ENCODE assay signal across 10 cellular contexts in the genomic region with DNA sequence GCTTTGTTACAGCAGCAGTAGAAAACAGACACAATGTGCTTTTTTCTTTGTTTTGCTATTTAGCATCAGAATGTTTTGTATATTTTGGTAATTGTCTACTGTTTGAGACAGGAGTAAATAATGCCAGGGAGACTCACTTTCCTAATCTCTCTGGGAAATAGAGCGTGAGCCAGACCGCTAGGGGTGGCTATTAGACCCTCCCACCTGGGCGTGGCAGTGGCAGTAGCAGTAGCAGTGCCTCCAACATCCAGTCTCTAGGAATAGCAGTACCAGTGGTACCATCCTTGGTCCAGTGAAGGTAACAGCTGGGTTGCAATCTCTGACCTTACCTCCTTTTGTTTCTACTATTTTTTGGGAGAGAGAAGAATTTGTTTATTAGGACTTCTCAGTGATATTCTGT.
DNase-seq lines count a peak whose midpoint lies in the region; ATAC-seq and TF ChIP-seq lines count a peak whose summit lies in the region.
"Had no signal": no experiment of that assay in that cellular context is flagged by ENCODE, and none has a peak within 500 bp of the region (broad histone marks: within the 10 kb centered on the region; RNA-seq: fewer than 3 reads in every experiment).

No MANE protein-coding gene starts in this region.

- H2AFZ ChIP-seq in trophoblast cell (ENCODE audit: insufficient read depth, low read length, poor library complexity), result no peak overlapping the region

- no peak overlapping the region for H4K12ac ChIP-seq in trophoblast cell (ENCODE audit: low read depth, low read length)

- POLR2A ChIA-PET in CD8-positive, alpha-beta memory T cell (lab: Charles Lee), result no interaction called here

- no peaks in the 10 kb centered on the region for H3K79me1 ChIP-seq in trophoblast cell (ENCODE audit: low read length)

- H3K4me1 Mint-ChIP-seq in endodermal cell, result no peaks in the 10 kb centered on the region
- no peaks in the 10 kb centered on the region for H3K4me1 Mint-ChIP-seq in CD8-positive, alpha-beta memory T cell

- no peak overlapping the region for H4K91ac ChIP-seq in trophoblast cell (ENCODE audit: low read depth, low read length)

- H3K27me3 Mint-ChIP-seq in endodermal cell (ENCODE audit: insufficient read depth), result no peaks in the 10 kb centered on the region
- H3K27me3 Mint-ChIP-seq in CD8-positive, alpha-beta memory T cell, result no peaks in the 10 kb centered on the region

- no peaks in the 10 kb centered on the region for H3K36me3 ChIP-seq in endodermal cell (ENCODE audit: control insufficient read depth, insufficient read depth, low read length)
- no peaks in the 10 kb centered on the region for H3K36me3 ChIP-seq in trophoblast cell (ENCODE audit: control insufficient read depth in 1 of 2, insufficient read depth in 2 of 2, low read length in 2 of 2)
- H3K36me3 ChIP-seq in CD8-positive, alpha-beta memory T cell (ENCODE audit: insufficient read depth, low read length), result no peaks in the 10 kb centered on the region

- H3K9me3 ChIP-seq in endodermal cell (ENCODE audit: control insufficient read depth, low read length) (no peaks in the 10 kb centered on the region), trophoblast cell (ENCODE audit: insufficient read depth, low read depth, low read length) (no peaks in the 10 kb centered on the region)
- H3K9me3 ChIP-seq in CD8-positive, alpha-beta memory T cell (ENCODE audit: low read length), result no peaks in the 10 kb centered on the region
- H3K9me3 ChIP-seq: A549 had no signal

- no peaks in the 10 kb centered on the region for H3K36me3 Mint-ChIP-seq in endodermal cell (ENCODE audit: low read depth)
- H3K36me3 Mint-ChIP-seq in CD8-positive, alpha-beta memory T cell, result no peaks in the 10 kb centered on the region

- ATAC-seq in GM19395 (IDR thresholded peaks at IDR 0.05; ENCODE audit: unreplicated experiment), result no peak
- ATAC-seq: A549 had no signal

- H3K9ac ChIP-seq in endodermal cell (ENCODE audit: extremely low read depth, low read length, poor library complexity, severe bottlenecking) (no peak overlapping the region), trophoblast cell (ENCODE audit: low read length) (no peak overlapping the region)

- H3K4me3 ChIP-seq in LNCaP clone FGC (ENCODE audit: low read depth, low read length) (no peak overlapping the region), endodermal cell (ENCODE audit: low read length) (no peak overlapping the region), trophoblast cell (ENCODE audit: low read depth, low read length) (no peak overlapping the region)
- no peak overlapping the region for H3K4me3 ChIP-seq in CD8-positive, alpha-beta memory T cell (ENCODE audit: low read length)
- H3K4me3 ChIP-seq: A549 had no signal

- WGBS in endodermal cell (ENCODE audit: insufficient coverage in 1 of 2, insufficient read length in 1 of 2), 2 experiments, result 93 to 96% methylated on average over 3 of the region's 3 CpGs
- no CpG with 5 or more reads among the region's 3 CpGs for WGBS in trophoblast cell (ENCODE audit: extremely low coverage, insufficient coverage, insufficient read length)

- H3K23ac ChIP-seq in trophoblast cell (ENCODE audit: low read length), result no peak overlapping the region

- peak overlapping the region; percentile 12 for H2BK12ac ChIP-seq in trophoblast cell (ENCODE audit: low read length)

- no peak overlapping the region for H3K18ac ChIP-seq in trophoblast cell (ENCODE audit: low read length)

- DNase-seq in Daoy (ENCODE audit: low read depth) (peak; percentile 6), LNCaP clone FGC (ENCODE audit: low read depth) (no peak), endodermal cell (peak; percentile 56), trophoblast cell (no peak), NCI-H748 (lab: John Stamatoyannopoulos, UW; ENCODE audit: unreplicated experiment) (no peak)
- no peak for DNase-seq in CD8-positive, alpha-beta memory T cell
- DNase-seq: DMS53, IMR-90 had no signal

- no peak overlapping the region for H3K14ac ChIP-seq in trophoblast cell (ENCODE audit: low read length)

- no peak overlapping the region for H4K8ac ChIP-seq in trophoblast cell (ENCODE audit: low read depth, low read length)

- H3K4me3 Mint-ChIP-seq in endodermal cell, result no peak overlapping the region
- H3K4me3 Mint-ChIP-seq in CD8-positive, alpha-beta memory T cell, result no peak overlapping the region

- CTCF ChIA-PET in CD8-positive, alpha-beta memory T cell (lab: Charles Lee), result no interaction called here

- peak; percentile 16; the same call in 1 of the 2 replicates for TF ChIP-seq CTCF in LNCaP clone FGC (IDR thresholded peaks at IDR 0.05; ENCODE audit: control insufficient read depth, extremely low read depth, insufficient read depth)
- TF ChIP-seq CTCF in endodermal cell (conservative IDR thresholded peaks at IDR 0.05), result peak; percentile 32

- peaks cover 7% of the 10 kb centered on the region for H3K9me3 Mint-ChIP-seq in endodermal cell
- peaks cover 4 to 23% (median 14%) of the 10 kb centered on the region in 5 donors for H3K9me3 Mint-ChIP-seq in CD8-positive, alpha-beta memory T cell

- H2BK120ac ChIP-seq in trophoblast cell (ENCODE audit: insufficient read depth, low read length, poor library complexity), result no peak overlapping the region

- H3K27ac Mint-ChIP-seq in endodermal cell, result no peak overlapping the region
- no peak overlapping the region for H3K27ac Mint-ChIP-seq in CD8-positive, alpha-beta memory T cell

- no peak overlapping the region for H3K4me2 ChIP-seq in trophoblast cell (ENCODE audit: low read length)
- H3K4me2 ChIP-seq: A549 had no signal

- H3K79me2 ChIP-seq in trophoblast cell (ENCODE audit: control insufficient read depth, insufficient read depth, low read length, poor library complexity), result no peaks in the 10 kb centered on the region

- no peak overlapping the region for H2BK5ac ChIP-seq in trophoblast cell (ENCODE audit: low read depth, low read length, poor library complexity)

- H2AK5ac ChIP-seq in trophoblast cell (ENCODE audit: low read length), result no peak overlapping the region

- no peak overlapping the region for H3K4ac ChIP-seq in trophoblast cell (ENCODE audit: low read depth, low read length)

- H3K27ac ChIP-seq in endodermal cell (ENCODE audit: low read depth, low read length), result no peak overlapping the region
- no peak overlapping the region for H3K27ac ChIP-seq in trophoblast cell (ENCODE audit: low read depth, low read length)
- H3K27ac ChIP-seq in CD8-positive, alpha-beta memory T cell (ENCODE audit: low read depth, low read length), result no peak overlapping the region
- H3K27ac ChIP-seq: A549 had no signal

- peaks cover 3% of the 10 kb centered on the region for H3K4me1 ChIP-seq in endodermal cell (ENCODE audit: control insufficient read depth, insufficient read depth, low read length)
- H3K4me1 ChIP-seq in trophoblast cell (ENCODE audit: control insufficient read depth in 1 of 2, insufficient read depth in 2 of 2, low read length in 2 of 2), result peaks cover 2 to 5% of the 10 kb centered on the region in 2 experiments
- no peaks in the 10 kb centered on the region for H3K4me1 ChIP-seq in CD8-positive, alpha-beta memory T cell (ENCODE audit: insufficient read depth, low read length)
- H3K4me1 ChIP-seq: A549 had no signal

- no peaks in the 10 kb centered on the region for H3K27me3 ChIP-seq in endodermal cell (ENCODE audit: control insufficient read depth, insufficient read depth, low read length, poor library complexity, severe bottlenecking)
- no peaks in the 10 kb centered on the region for H3K27me3 ChIP-seq in trophoblast cell (ENCODE audit: insufficient read depth, low read length)
- H3K27me3 ChIP-seq in CD8-positive, alpha-beta memory T cell (ENCODE audit: insufficient read depth, low read length, poor library complexity, severe bottlenecking), result no peaks in the 10 kb centered on the region

Comparison
In these comparisons a context has a peak if more than half of its experiments do, and no peak if none do; other contexts are left out.
1. DNase-seq: peak in Daoy (single experiment) and endodermal cell (single experiment); none in LNCaP clone FGC (single experiment), trophoblast cell (0 of 2), NCI-H748 (single experiment) and CD8-positive, alpha-beta memory T cell (0 of 5).